Comparison of ENCODE assay signal across 8 cellular contexts in the genomic region with DNA sequence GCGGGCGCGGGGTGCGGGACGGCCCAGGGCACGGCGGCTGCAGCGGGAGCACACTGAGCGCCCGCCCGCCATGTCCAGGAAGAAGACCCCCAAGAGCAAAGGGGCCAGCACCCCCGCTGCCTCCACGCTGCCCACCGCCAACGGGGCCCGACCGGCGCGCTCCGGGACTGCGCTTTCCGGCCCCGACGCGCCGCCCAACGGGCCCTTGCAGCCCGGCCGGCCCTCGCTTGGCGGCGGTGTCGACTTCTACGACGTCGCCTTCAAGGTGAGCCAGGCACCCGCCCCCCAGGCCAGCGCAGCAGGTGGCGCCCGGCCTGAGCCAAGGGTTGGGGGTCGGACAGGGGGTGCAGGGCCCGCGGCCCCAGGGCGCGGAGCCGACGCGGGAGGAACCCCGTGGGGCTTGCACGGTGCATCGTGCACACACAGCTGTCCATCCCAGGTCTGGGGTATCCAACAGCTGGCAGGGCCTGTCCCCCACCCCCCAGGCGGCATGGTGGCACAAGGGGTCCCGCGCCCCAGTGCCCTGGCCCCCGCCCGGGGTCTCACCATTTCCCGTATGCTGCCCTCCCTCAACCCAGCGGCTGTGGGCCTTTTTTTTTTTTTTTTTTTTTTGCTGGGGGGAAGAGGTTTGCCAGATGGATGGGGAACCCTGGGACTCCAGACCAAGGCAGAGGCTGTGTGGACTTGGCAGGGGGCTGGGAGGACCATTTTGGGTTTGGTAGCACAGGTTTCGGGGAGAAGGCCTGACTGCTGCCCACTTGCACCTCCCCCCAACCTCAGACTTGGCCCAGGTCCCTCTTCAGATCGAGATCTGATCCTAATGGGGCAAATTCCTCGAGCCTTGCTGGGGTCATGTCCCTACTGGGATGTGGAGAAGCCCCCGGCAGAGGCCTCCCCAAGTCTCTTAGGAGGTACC. TPM values are rescaled to one million over a fixed set of nuclear protein-coding genes. Genes with fewer than 3 reads are reported as not detected.
DNase-seq lines count a peak whose midpoint lies in the region; ATAC-seq and TF ChIP-seq lines count a peak whose summit lies in the region.

No MANE protein-coding gene starts in this region.

- DNase-seq in activated CD4-positive, CD25-positive, alpha-beta regulatory T cell treated with anti-CD3 and anti-CD28 coated beads, Interleukin-2, amount 50 U/mL, for 72 hours = no peak
- no peak for DNase-seq in Panc1 (ENCODE audit: low read depth, low spot score)
- DNase-seq in osteoblast (ENCODE audit: insufficient read length, low spot score, missing footprints) = peak; percentile 94
- DNase-seq in putamen (ENCODE audit: low spot score) = no peak
- DNase-seq in NCI-H1105 (lab: John Stamatoyannopoulos, UW) = no peak

- ATAC-seq in activated CD4-positive, CD25-positive, alpha-beta regulatory T cell treated with anti-CD3 and anti-CD28 coated beads, Interleukin-2, amount 50 U/mL, for 24 hours = peak; percentile 1 to 3
- ATAC-seq in Panc1 = 0 out of 2 replicates have a peak, but pooled peaks have one; percentile 5
- ATAC-seq in HG03378 (IDR thresholded peaks at IDR 0.05; ENCODE audit: unreplicated experiment) = no peak

- in situ Hi-C loops in Panc1 (cut with HindIII; ENCODE audit: low pct_unique_long_range_greater_than_20kb, low sequenced_read_pairs) = no loop called here

- H3K27me3 ChIP-seq in Panc1 (ENCODE audit: control insufficient read depth, insufficient read depth, low read length) = no peaks in the 10 kb centered on the region
- H3K27me3 ChIP-seq in duodenal mucosa (ENCODE audit: control insufficient read depth in 1 of 2, insufficient read depth in 2 of 2, low read length in 2 of 2) = no peaks in the 10 kb centered on the region
- H3K27me3 ChIP-seq in osteoblast (ENCODE audit: insufficient read depth, low read length) = no peaks in the 10 kb centered on the region

- H2AFZ ChIP-seq in osteoblast (ENCODE audit: low read length) = no peak overlapping the region

- H3K27ac ChIP-seq in Panc1 (ENCODE audit: low read length) = peak overlapping the region; percentile 100
- H3K27ac ChIP-seq in duodenal mucosa (ENCODE audit: low read depth, low read length) = no peak overlapping the region
- H3K27ac ChIP-seq in osteoblast (ENCODE audit: low read depth, low read length) = no peak overlapping the region

- H3K9me3 ChIP-seq in Panc1 (ENCODE audit: control insufficient read depth, insufficient read depth, low read depth, low read length) (no peaks in the 10 kb centered on the region), duodenal mucosa (ENCODE audit: control insufficient read depth in 1 of 2, low read length in 2 of 2) (no peaks in the 10 kb centered on the region), osteoblast (ENCODE audit: low read depth, low read length) (no peaks in the 10 kb centered on the region)

- BruUV-seq in Panc1 (replicated peaks; lab: Mats Ljungman, UMichigan) = no TSS peak

- H3K4me2 ChIP-seq in osteoblast (ENCODE audit: insufficient read depth, low read length) = peak overlapping the region; percentile 78

- H3K79me2 ChIP-seq in osteoblast (ENCODE audit: insufficient read depth, low read length) = peaks cover 36% of the 10 kb centered on the region

- POLR2A ChIA-PET in Panc1 (lab: Charles Lee) = no interaction called here

- intact Hi-C loops in Panc1 (cut with micrococcal nuclease; ENCODE audit: unreplicated experiment) = loop anchor here (10.0 kb wide), 1 partner anchor 124 kb away; a partner anchor contains a TSS

- H3K4me1 ChIP-seq in Panc1 (ENCODE audit: control insufficient read depth, insufficient read depth, low read length) (peaks cover 51% of the 10 kb centered on the region), duodenal mucosa (ENCODE audit: control insufficient read depth in 1 of 2, insufficient read depth in 2 of 2, low read length in 2 of 2) (peaks cover 41 to 59% of the 10 kb centered on the region in 2 donors), osteoblast (ENCODE audit: insufficient read depth, low read length) (peaks cover 44% of the 10 kb centered on the region)

- H3K4me3 ChIP-seq in Panc1 (ENCODE audit: low read depth in 2 of 2, low read length in 2 of 2) (peak overlapping the region; percentile 59 to 67), duodenal mucosa (ENCODE audit: low read depth in 1 of 2, low read length in 2 of 2) (peak overlapping the region; percentile 40 to 50), osteoblast (ENCODE audit: insufficient read depth, low read length) (peak overlapping the region; percentile 65)

- peak overlapping the region in 1 of 2 donors; percentile 51 for H3K9ac ChIP-seq in duodenal mucosa (ENCODE audit: low read depth in 1 of 2, low read length in 2 of 2)

- H3K36me3 ChIP-seq in Panc1 (ENCODE audit: control insufficient read depth, insufficient read depth, low read length) (peaks cover 4% of the 10 kb centered on the region; the same call in 1 of the 2 replicates), duodenal mucosa (ENCODE audit: control insufficient read depth in 1 of 2, insufficient read depth in 2 of 2, low read length in 2 of 2) (peaks cover 4 to 8% of the 10 kb centered on the region in 2 donors), osteoblast (ENCODE audit: insufficient read depth, low read length) (peaks cover 31% of the 10 kb centered on the region)

- CTCF ChIA-PET in Panc1 (lab: Charles Lee) = no interaction called here

- TF ChIP-seq CTCF in Panc1 (IDR thresholded peaks at IDR 0.05) (no peak; the same call in 1 of the 2 replicates), osteoblast (IDR thresholded peaks at IDR 0.05; ENCODE audit: extremely low read depth, low read depth, low read length) (no peak)

- peaks cover 74% of the 10 kb centered on the region for H4K20me1 ChIP-seq in osteoblast (ENCODE audit: insufficient read depth, low read length)

RNA-seq across cellular contexts. Expression of a gene that starts 0.5 kb away (rescaled TPM):
- 92.2 TPM for total RNA-seq in Panc1 (2021; ENCODE audit: unreplicated experiment)
- 136 TPM for polyA plus RNA-seq in Panc1 (2012; ENCODE audit: insufficient read length)
- total RNA-seq in osteoblast = 0.36 and 0.59 TPM in 2 replicates

RNA-seq across cellular contexts. Expression of a gene that starts 6.6 kb away (rescaled TPM):
- 108 TPM for total RNA-seq in Panc1 (2021; ENCODE audit: unreplicated experiment)
- 116 TPM for polyA plus RNA-seq in Panc1 (2012; ENCODE audit: insufficient read length)
- total RNA-seq in osteoblast = 49.5 and 56.1 TPM in 2 replicates

RNA-seq across cellular contexts. Expression of a gene that starts 13.3 kb away (rescaled TPM):
- total RNA-seq in Panc1 (2021; ENCODE audit: unreplicated experiment) (279 TPM), osteoblast (139 and 180 TPM in 2 replicates)
- polyA plus RNA-seq in Panc1 (2012; ENCODE audit: insufficient read length) = 412 TPM

RNA-seq across cellular contexts. Expression of a gene that starts 47.4 kb away (rescaled TPM):
- total RNA-seq in Panc1 (2021; ENCODE audit: unreplicated experiment) (4.5 TPM), osteoblast (not detected in 2 replicates)
- 2.8 TPM for polyA plus RNA-seq in Panc1 (2012; ENCODE audit: insufficient read length)

RNA-seq across cellular contexts. Expression of a gene that starts 56.3 kb away (rescaled TPM):
- 91.1 TPM for total RNA-seq in Panc1 (2021; ENCODE audit: unreplicated experiment)
- polyA plus RNA-seq in Panc1 (2012; ENCODE audit: insufficient read length) = 129 TPM
- 30.8 and 44.2 TPM in 2 replicates for total RNA-seq in osteoblast

Comparison
In these comparisons a context has a peak if more than half of its experiments do, and no peak if none do; other contexts are left out.
1. RNA of a gene that starts 0.5 kb away (total RNA-seq): 92.2 TPM in Panc1 (single experiment); 0.36 to 0.59 TPM in osteoblast; every median in the first group is over 10 times any median in the second.
2. Peak in every context shown above with its lines, with median percentiles within 50 percentile points of each other: H3K4me3 ChIP-seq.